1 cellular context compared by ENCODE assay signal in the genomic region with DNA sequence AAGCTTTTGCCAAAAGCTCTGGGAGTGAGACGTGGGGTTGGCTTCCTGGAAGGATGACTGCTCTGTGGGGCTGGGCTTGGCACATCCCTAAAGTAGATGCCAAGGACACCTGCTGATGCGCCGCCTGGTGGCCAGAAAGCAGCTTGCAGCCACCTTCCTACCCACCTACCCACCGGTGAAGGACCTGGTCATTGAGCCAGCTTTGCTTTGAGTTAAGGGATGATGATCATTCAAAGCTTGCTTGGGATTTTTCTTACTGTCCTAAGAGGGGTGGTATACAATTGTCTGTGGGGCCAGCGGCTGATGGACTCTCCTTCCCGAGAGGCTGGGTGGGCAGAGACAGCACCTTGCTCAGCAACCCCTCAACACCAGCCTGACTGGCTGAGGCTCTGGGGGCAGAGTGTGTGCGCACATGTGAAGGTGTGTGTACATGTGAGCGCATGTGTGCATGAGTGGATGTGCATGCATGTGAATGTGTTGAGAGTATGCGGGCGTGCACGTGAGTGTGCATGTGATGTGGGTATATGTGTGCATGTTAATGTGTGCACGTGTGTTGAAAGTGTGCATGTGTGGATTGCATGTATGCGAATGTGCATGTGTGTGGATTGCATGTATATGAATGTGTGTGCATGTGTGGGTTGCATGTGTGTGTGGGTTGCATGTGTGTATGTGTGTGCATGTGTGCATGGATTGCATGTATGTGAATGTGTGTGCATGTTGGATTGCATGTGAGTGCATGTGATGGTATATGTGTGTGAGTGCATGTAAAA.
TF ChIP-seq lines count a peak whose summit lies in the region.

No MANE protein-coding gene starts in this region.

TF ChIP-seq in endothelial cell of umbilical vein, 7 proteins besides CTCF, POLR2A, EP300 and RAD21:
- TF ChIP-seq MYC (IDR thresholded peaks at IDR 0.05; ENCODE audit: low read depth, low read length) = no peak
- no peak for TF ChIP-seq JUN (IDR thresholded peaks at IDR 0.05; ENCODE audit: borderline replicate concordance, insufficient read depth, insufficient read length, low read depth)
- TF ChIP-seq FOS (IDR thresholded peaks at IDR 0.05; ENCODE audit: borderline replicate concordance, insufficient read depth, low read length) = no peak
- no peak for TF ChIP-seq GATA2 (IDR thresholded peaks at IDR 0.05; ENCODE audit: insufficient read depth, insufficient read length, low read depth, low read length)
- TF ChIP-seq POLR2AphosphoS5 (IDR thresholded peaks at IDR 0.05; ENCODE audit: insufficient read depth, low read depth, low read length) = no peak
- no peak for TF ChIP-seq EZH2 (IDR thresholded peaks at IDR 0.05; ENCODE audit: borderline replicate concordance, low read depth, low read length, severe bottlenecking)
- TF ChIP-seq, protein P1, sequence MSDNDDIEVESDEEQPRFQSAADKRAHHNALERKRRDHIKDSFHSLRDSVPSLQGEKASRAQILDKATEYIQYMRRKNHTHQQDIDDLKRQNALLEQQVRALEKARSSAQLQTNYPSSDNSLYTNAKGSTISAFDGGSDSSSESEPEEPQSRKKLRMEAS (IDR thresholded peaks at IDR 0.05; ENCODE audit: insufficient read depth, insufficient read length) = no peak
